Comparison of ENCODE assay signal across 14 cellular contexts in the genomic region with DNA sequence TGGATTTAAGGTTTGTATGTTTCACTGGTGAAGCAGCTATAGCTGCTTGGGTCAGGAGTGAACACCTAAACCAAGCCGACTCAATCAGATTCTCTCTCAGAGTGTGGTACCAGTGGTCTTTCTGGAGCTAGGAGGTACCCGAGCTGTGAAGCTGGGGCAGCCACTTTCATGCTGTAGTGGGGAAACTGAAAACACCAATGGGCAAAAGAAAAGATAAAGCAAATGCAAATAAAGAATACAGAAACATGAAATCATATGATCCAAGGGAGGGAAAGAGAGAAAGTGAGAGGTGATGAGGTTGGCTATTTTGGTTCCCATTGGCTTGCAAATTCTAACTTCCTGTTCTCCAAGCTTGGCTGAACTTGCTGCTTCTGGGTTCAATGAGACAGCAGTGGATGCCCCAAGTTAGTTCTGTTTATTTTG.
DNase-seq lines count a peak whose midpoint lies in the region; ATAC-seq and TF ChIP-seq lines count a peak whose summit lies in the region.
"Had no signal": no experiment of that assay in that cellular context is flagged by ENCODE, and none has a peak within 500 bp of the region (broad histone marks: within the 10 kb centered on the region; RNA-seq: fewer than 3 reads in every experiment).

No MANE protein-coding gene starts in this region.

- no peaks in the 10 kb centered on the region for H4K20me1 ChIP-seq in hepatocyte (ENCODE audit: insufficient read depth, poor library complexity, severe bottlenecking)

- ATAC-seq in GM18870 (IDR thresholded peaks at IDR 0.05; ENCODE audit: unreplicated experiment) (peak; percentile 89), GM21529 (IDR thresholded peaks at IDR 0.05; ENCODE audit: unreplicated experiment) (peak; percentile 85), HG03103 (IDR thresholded peaks at IDR 0.05; ENCODE audit: low read depth, unreplicated experiment) (peak; percentile 94), right lobe of liver (peak in 3 of 4 donors; percentile 28 to 52 (median 43))
- ATAC-seq: GM23338 had no signal

- intact Hi-C loops in right lobe of liver (cut with DNase I): no loop called here

- H3K79me2 ChIP-seq in hepatocyte: no peaks in the 10 kb centered on the region

- H3K36me3 ChIP-seq in right lobe of liver: no peaks in the 10 kb centered on the region
- no peaks in the 10 kb centered on the region for H3K36me3 ChIP-seq in hepatocyte (replicated peaks; ENCODE audit: insufficient read depth, low read depth)
- H3K36me3 ChIP-seq: MG63, thoracic aorta had no signal

- WGBS in right lobe of liver (ENCODE audit: insufficient coverage, low coverage, low lambda C conversion rate, missing lambda C conversion rate): 34% methylated on average over 2 of the region's 2 CpGs
- WGBS in hepatocyte (ENCODE audit: low lambda C conversion rate, missing lambda C conversion rate): 74% methylated on average over 2 of the region's 2 CpGs

- no peak overlapping the region for H3K4me3 ChIP-seq in right lobe of liver
- no peak overlapping the region for H3K4me3 ChIP-seq in hepatocyte
- H3K4me3 ChIP-seq: GM23338, MG63, thoracic aorta had no signal

- no peak overlapping the region for H2AFZ ChIP-seq in hepatocyte
- H2AFZ ChIP-seq: GM23338 had no signal

- H3K4me2 ChIP-seq in hepatocyte: no peak overlapping the region
- H3K4me2 ChIP-seq: GM23338 had no signal

- no peaks in the 10 kb centered on the region for H3K9me2 ChIP-seq in hepatocyte (replicated peaks; ENCODE audit: insufficient read depth)

- TF ChIP-seq CTCF in right lobe of liver (IDR thresholded peaks at IDR 0.05) (no peak), hepatocyte (IDR thresholded peaks at IDR 0.05; ENCODE audit: poor library complexity) (no peak)

- H3K27ac ChIP-seq in right lobe of liver: no peak overlapping the region
- no peak overlapping the region for H3K27ac ChIP-seq in hepatocyte
- H3K27ac ChIP-seq: thoracic aorta had no signal

- DNase-seq in right lobe of liver (no peak), NCI-H2227 treated with DMSO at 0.1 percent for 48 hours (lab: John Stamatoyannopoulos, UW) (no peak), OCI-M2 (lab: John Stamatoyannopoulos, UW; ENCODE audit: unreplicated experiment) (no peak), hepatocyte (ENCODE audit: low spot score) (no peak)
- DNase-seq in stimulated activated CD8-positive, alpha-beta memory T cell treated with anti-CD3 and anti-CD28 coated beads, Interleukin-4, amount 100 ng/mL, for 48 hours: no peak
- DNase-seq: activated gamma-delta T cell; MG63; occipital lobe; stimulated activated CD4-positive, alpha-beta T cell treated with anti-CD3 and anti-CD28 coated beads, Interleukin-4, amount 100 ng/mL, for 4 hours had no signal

- H3K27me3 ChIP-seq in right lobe of liver: no peaks in the 10 kb centered on the region
- no peaks in the 10 kb centered on the region for H3K27me3 ChIP-seq in hepatocyte
- H3K27me3 ChIP-seq: MG63 had no signal

- H3K9me3 ChIP-seq in right lobe of liver (no peaks in the 10 kb centered on the region), hepatocyte (ENCODE audit: low read depth) (no peaks in the 10 kb centered on the region)
- H3K9me3 ChIP-seq: MG63, thoracic aorta had no signal

- H3K4me1 ChIP-seq in right lobe of liver: no peaks in the 10 kb centered on the region
- no peaks in the 10 kb centered on the region for H3K4me1 ChIP-seq in hepatocyte (ENCODE audit: insufficient read depth)

- no peak for TF ChIP-seq POLR2A in right lobe of liver (IDR thresholded peaks at IDR 0.05)

Comparison
In these comparisons a context has a peak if more than half of its experiments do, and no peak if none do; other contexts are left out.
1. ATAC-seq: peak in every context shown above with its lines; median percentile 94 in HG03103; 89 in GM18870; 85 in GM21529; 43 in right lobe of liver.